In the genomic region with DNA sequence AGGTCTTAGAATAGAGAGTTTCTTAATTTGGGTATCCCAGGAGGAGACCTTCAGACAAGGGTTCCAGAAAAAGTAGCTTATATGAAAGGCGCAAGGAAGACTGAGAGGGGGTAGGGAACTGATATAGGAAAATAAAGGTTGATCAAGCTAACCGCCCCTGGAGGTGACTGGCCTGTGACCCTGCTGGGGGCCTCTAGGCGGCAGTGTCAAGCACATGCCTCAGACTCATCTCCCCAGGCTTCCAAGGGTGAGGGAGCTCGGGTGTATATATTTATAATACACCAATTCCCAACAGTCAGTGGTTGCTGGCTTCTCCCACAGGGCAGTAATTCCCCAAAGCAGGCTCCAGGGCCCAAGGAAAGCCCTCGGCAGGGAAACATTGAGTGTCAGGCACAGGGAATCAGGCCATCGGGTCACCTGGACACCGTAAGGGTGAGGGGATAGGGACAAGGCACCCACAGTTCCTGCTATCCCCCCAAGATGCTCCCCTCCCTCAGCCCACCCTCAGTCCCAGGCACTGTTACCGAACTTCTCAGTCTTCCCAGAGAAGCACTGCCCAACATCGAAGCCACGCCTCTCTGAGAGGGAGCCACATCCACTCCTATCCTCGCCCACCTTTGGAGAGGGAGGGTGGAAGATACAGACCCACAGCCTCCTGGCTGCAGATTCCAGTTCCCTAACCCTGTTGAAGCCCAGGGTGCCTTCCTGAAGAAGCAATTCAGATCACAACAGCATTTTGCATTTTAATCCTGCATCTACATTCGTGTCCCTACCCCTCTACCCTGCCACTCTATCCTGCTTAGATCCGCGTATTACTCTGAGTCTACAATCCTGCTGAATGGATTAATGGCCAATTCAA, we compare ENCODE assay signal across 10 cellular contexts. TPM values are rescaled to one million over a fixed set of nuclear protein-coding genes. Genes with fewer than 3 reads are reported as not detected.
DNase-seq lines count a peak whose midpoint lies in the region; ATAC-seq, FAIRE-seq and TF ChIP-seq lines count a peak whose summit lies in the region.
"Had no signal": no experiment of that assay in that cellular context is flagged by ENCODE, and none has a peak within 500 bp of the region (broad histone marks: within the 10 kb centered on the region; RNA-seq: fewer than 3 reads in every experiment).

No MANE protein-coding gene starts in this region.

- DNase-seq in D721Med (ENCODE audit: insufficient read length, low spot score) (no peak), NCI-H82 (lab: John Stamatoyannopoulos, UW) (peak; percentile 46), glutamatergic neuron (peak; percentile 47), SKM-1 treated with dmso at 0.1 percent for 144 hours (lab: John Stamatoyannopoulos, UW; ENCODE audit: unreplicated experiment) (no peak), ecto neural progenitor cell (ENCODE audit: low spot score) (no peak)
- DNase-seq in activated naive CD8-positive, alpha-beta T cell treated with anti-CD3 and anti-CD28 coated beads for 36 hours = no peak
- DNase-seq: NCI-H1694 had no signal

- FAIRE-seq in D721Med (lab: Jason Lieb, UNC) = no peak

- no peak overlapping the region for H3K27ac Mint-ChIP-seq in glutamatergic neuron (ENCODE audit: unreplicated experiment)
- H3K27ac Mint-ChIP-seq in activated naive CD8-positive, alpha-beta T cell treated with anti-CD3 and anti-CD28 coated beads for 36 hours = no peak overlapping the region

- H3K27me3 Mint-ChIP-seq in glutamatergic neuron (ENCODE audit: unreplicated experiment) = peaks cover 7% of the 10 kb centered on the region
- peaks cover 5% of the 10 kb centered on the region for H3K27me3 Mint-ChIP-seq in activated naive CD8-positive, alpha-beta T cell treated with anti-CD3 and anti-CD28 coated beads for 36 hours

- no peak overlapping the region for H3K4me3 Mint-ChIP-seq in glutamatergic neuron (ENCODE audit: unreplicated experiment)
- no peak overlapping the region for H3K4me3 Mint-ChIP-seq in activated naive CD8-positive, alpha-beta T cell treated with anti-CD3 and anti-CD28 coated beads for 36 hours

- TF ChIP-seq CTCF in D721Med (IDR thresholded peaks at IDR 0.05; ENCODE audit: insufficient read depth, missing control alignments) (peak; percentile 19), glutamatergic neuron (IDR thresholded peaks at IDR 0.05; ENCODE audit: partially characterized antibody, unreplicated experiment) (peak; percentile 62)

- peaks cover 13% of the 10 kb centered on the region for H3K9me3 Mint-ChIP-seq in glutamatergic neuron (ENCODE audit: unreplicated experiment)
- peaks cover 5% of the 10 kb centered on the region for H3K9me3 Mint-ChIP-seq in activated naive CD8-positive, alpha-beta T cell treated with anti-CD3 and anti-CD28 coated beads for 36 hours

- peaks cover 9% of the 10 kb centered on the region for H3K36me3 Mint-ChIP-seq in glutamatergic neuron (ENCODE audit: unreplicated experiment)
- H3K36me3 Mint-ChIP-seq in activated naive CD8-positive, alpha-beta T cell treated with anti-CD3 and anti-CD28 coated beads for 36 hours = no peaks in the 10 kb centered on the region

- peaks cover 29% of the 10 kb centered on the region for H3K4me1 Mint-ChIP-seq in glutamatergic neuron (ENCODE audit: low read depth, unreplicated experiment)
- no peaks in the 10 kb centered on the region for H3K4me1 Mint-ChIP-seq in activated naive CD8-positive, alpha-beta T cell treated with anti-CD3 and anti-CD28 coated beads for 36 hours

- ATAC-seq in GM19467 (IDR thresholded peaks at IDR 0.05; ENCODE audit: unreplicated experiment) = peak; percentile 70
- no peak for ATAC-seq in HG03439 (IDR thresholded peaks at IDR 0.05; ENCODE audit: unreplicated experiment)

RNA-seq across cellular contexts. Expression of gene CAV3, which starts 19.5 kb away (rescaled TPM):
- 0.29 TPM for total RNA-seq in glutamatergic neuron (ENCODE audit: unreplicated experiment)
- total RNA-seq in activated naive CD8-positive, alpha-beta T cell treated with anti-CD3 and anti-CD28 coated beads for 36 hours = not detected
- total RNA-seq: subcutaneous adipose tissue had no signal

RNA-seq across cellular contexts. Expression of gene OXTR, which starts 55.3 kb away (rescaled TPM):
- total RNA-seq in glutamatergic neuron (ENCODE audit: unreplicated experiment) = 4.0 TPM
- total RNA-seq in activated naive CD8-positive, alpha-beta T cell treated with anti-CD3 and anti-CD28 coated beads for 36 hours = under 1 TPM; 0.60 to 0.70 TPM

Comparison
In these comparisons a context has a peak if more than half of its experiments do, and no peak if none do; other contexts are left out.
1. DNase-seq: peak in NCI-H82 (single experiment) and glutamatergic neuron (single experiment); none in D721Med (single experiment), SKM-1 treated with dmso at 0.1 percent for 144 hours (single experiment), activated naive CD8-positive, alpha-beta T cell treated with anti-CD3 and anti-CD28 coated beads for 36 hours (single experiment) and ecto neural progenitor cell (single experiment).